Comparison of ENCODE assay signal across 8 cellular contexts in genomic region chr17:20063665-20064648, GRCh38. TPM values are rescaled to one million over a fixed set of nuclear protein-coding genes. Genes with fewer than 3 reads are reported as not detected.
DNase-seq lines count a peak whose midpoint lies in the region; ATAC-seq and TF ChIP-seq lines count a peak whose summit lies in the region.

No MANE protein-coding gene starts in this region.

- peak; percentile 59 for ATAC-seq in GM19023 (IDR thresholded peaks at IDR 0.05; ENCODE audit: unreplicated experiment)
- peak; percentile 85 to 87 for ATAC-seq in stimulated activated naive B cell treated with anti-CD40 and anti-IgM and Interleukin-4, amounts not matched to agents 10 μg/mL and 1 μg/mL and 100 μg/mL, for 72 hours (replicated peaks)
- no peak for ATAC-seq in GM19035 (IDR thresholded peaks at IDR 0.05; ENCODE audit: unreplicated experiment)

- H3K4me3 Mint-ChIP-seq in stimulated activated naive B cell treated with anti-CD40 and anti-IgM and Interleukin-4, amounts not matched to agents 10 μg/mL and 1 μg/mL and 100 μg/mL, for 72 hours, result peak overlapping the region; percentile 41 to 49

- peaks cover 12 to 26% of the 10 kb centered on the region in 2 donors for H3K4me1 Mint-ChIP-seq in stimulated activated naive B cell treated with anti-CD40 and anti-IgM and Interleukin-4, amounts not matched to agents 10 μg/mL and 1 μg/mL and 100 μg/mL, for 72 hours

- DNase-seq in AG09319 (ENCODE audit: extremely low read depth, low read depth) (peak; percentile 75), M059J (ENCODE audit: low read depth) (peak; percentile 98), amygdala (lab: John Stamatoyannopoulos, UW) (peak in 45 of 56 donors; percentile 16 to 82 (median 56)), hippocampal formation (lab: John Stamatoyannopoulos, UW) (peak; percentile 56 to 79)
- peak; percentile 56 for DNase-seq in stimulated activated naive B cell treated with anti-CD40 and anti-IgM and Interleukin-4, amounts not matched to agents 10 μg/mL and 1 μg/mL and 100 μg/mL, for 72 hours
- DNase-seq in stimulated activated naive CD4-positive, alpha-beta T cell treated with Interleukin-2 at 50 U/mL for 16 hours (lab: John Stamatoyannopoulos, UW), result no peak

- H3K36me3 Mint-ChIP-seq in stimulated activated naive B cell treated with anti-CD40 and anti-IgM and Interleukin-4, amounts not matched to agents 10 μg/mL and 1 μg/mL and 100 μg/mL, for 72 hours, result no peaks in the 10 kb centered on the region

- no peak for TF ChIP-seq CTCF in AG09319 (IDR thresholded peaks at IDR 0.05; ENCODE audit: low read depth, low read length)

- peak overlapping the region; percentile 81 for H3K27ac Mint-ChIP-seq in stimulated activated naive B cell treated with anti-CD40 and anti-IgM and Interleukin-4, amounts not matched to agents 10 μg/mL and 1 μg/mL and 100 μg/mL, for 72 hours

- no peaks in the 10 kb centered on the region for H3K27me3 Mint-ChIP-seq in stimulated activated naive B cell treated with anti-CD40 and anti-IgM and Interleukin-4, amounts not matched to agents 10 μg/mL and 1 μg/mL and 100 μg/mL, for 72 hours

- H3K9me3 Mint-ChIP-seq in stimulated activated naive B cell treated with anti-CD40 and anti-IgM and Interleukin-4, amounts not matched to agents 10 μg/mL and 1 μg/mL and 100 μg/mL, for 72 hours, result no peaks in the 10 kb centered on the region

RNA-seq across cellular contexts. Expression of gene SPECC1, which starts 54.8 kb away (rescaled TPM):
- 62.0 and 71.7 TPM in 2 replicates for total RNA-seq in M059J (2014; rRNA removed; shearing (Covaris generic))
